ENCODE assay signal across 17 cellular contexts in the genomic region with DNA sequence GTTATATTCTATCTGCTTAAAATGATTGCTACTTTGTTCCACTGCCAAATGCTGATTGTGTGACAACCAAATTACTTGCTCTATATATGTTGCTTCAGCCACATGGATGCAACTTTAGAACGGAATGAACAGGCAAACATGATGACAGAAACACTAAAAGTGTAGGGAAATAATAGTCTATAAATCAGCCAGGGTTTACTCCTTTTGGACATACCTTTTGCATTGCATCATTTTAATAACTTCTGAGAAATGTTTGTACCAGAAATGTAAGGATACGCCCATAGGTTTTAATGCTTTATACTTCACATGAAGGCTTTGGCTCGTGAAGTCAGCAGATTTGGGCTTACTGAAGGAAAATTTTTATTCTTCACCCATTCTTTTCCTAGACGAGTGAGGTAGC.
"Had no signal": no experiment of that assay in that cellular context is flagged by ENCODE, and none has a peak within 500 bp of the region (broad histone marks: within the 10 kb centered on the region; RNA-seq: fewer than 3 reads in every experiment).

No MANE protein-coding gene starts in this region.

- H3K36me3 ChIP-seq: transverse colon had no signal

- DNase-seq: activated CD4-positive, alpha-beta T cell treated with anti-CD3 and anti-CD28 coated beads for 4 hours; activated CD8-positive, alpha-beta memory T cell treated with anti-CD3 and anti-CD28 coated beads, Interleukin-2, amount 50 U/mL, for 4 hours; activated CD8-positive, alpha-beta T cell treated with anti-CD3 and anti-CD28 coated beads, Interleukin-2, amount 10 ng/mL, durations not matched to agents 7 days and 5 days; activated gamma-delta T cell; activated T-cell treated with anti-CD3 and anti-CD28 coated beads, Interleukin-2, amount 50 U/mL, for 72 hours; amniotic stem cell; hippocampal formation; mesenchymal stem cell; natural killer cell; small intestine; stimulated activated CD4-positive, alpha-beta T cell treated with anti-CD3 and anti-CD28 coated beads, Interleukin-4, amount 100 ng/mL, for 24 hours; stimulated activated naive CD4-positive, alpha-beta T cell; substantia nigra; SW 1271; transverse colon had no signal

- ATAC-seq: activated CD8-positive, alpha-beta T cell treated with anti-CD3 and anti-CD28 coated beads, Interleukin-2, amount 10 ng/mL, durations not matched to agents 7 days and 5 days; activated naive CD4-positive, alpha-beta T cell treated with anti-CD3 and anti-CD28 coated beads, Interleukin-2, amount 50 U/mL, for 72 hours; activated T-cell treated with anti-CD3 and anti-CD28 coated beads, Interleukin-2, amount 50 U/mL, for 72 hours; natural killer cell; WTC11 had no signal

- H3K27ac ChIP-seq: transverse colon had no signal

- H3K4me1 ChIP-seq: transverse colon had no signal

- H3K27me3 ChIP-seq: transverse colon had no signal

- H3K4me3 ChIP-seq: transverse colon had no signal

- H3K9me3 ChIP-seq: transverse colon had no signal
